In the genomic region with DNA sequence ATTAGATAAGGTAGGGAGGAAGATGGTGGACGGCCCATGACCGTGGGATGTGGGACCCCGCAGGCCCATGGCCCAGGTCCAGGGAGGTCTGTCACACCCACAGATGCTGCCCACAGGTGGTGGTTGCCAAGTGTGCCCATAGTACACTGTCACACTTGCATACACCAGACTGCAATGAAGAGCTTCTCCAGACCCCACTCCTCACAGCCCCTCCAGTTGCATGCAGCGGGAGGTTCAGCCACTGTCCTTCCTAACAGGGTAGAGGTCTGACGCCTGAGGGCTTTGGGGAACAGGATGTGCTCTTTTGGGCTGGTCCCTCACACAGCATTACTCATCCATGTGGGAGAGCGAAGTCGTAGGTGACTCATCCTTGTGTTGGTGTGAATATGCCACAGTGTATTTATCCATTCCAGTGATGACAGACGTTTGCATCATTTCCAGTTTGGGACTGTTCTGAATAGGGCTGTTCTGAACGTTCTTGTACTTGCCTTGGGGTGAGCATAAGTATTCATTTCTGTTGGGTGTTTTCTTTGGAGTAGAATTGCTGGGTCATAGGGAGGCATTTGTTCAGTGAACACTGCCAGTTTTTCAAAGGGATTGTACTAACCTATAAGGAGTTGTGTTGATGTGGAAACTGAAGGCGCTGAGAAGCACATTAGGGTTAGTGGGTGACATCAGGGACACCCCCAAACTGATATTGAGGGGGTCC, we compare ENCODE assay signal across 8 cellular contexts. TPM values are rescaled to one million over a fixed set of nuclear protein-coding genes. Genes with fewer than 3 reads are reported as not detected.
DNase-seq lines count a peak whose midpoint lies in the region; ATAC-seq lines count a peak whose summit lies in the region.

No MANE protein-coding gene starts in this region.

- WGBS in mesenchymal stem cell: 32% methylated on average over 10 of the region's 10 CpGs

- no peak overlapping the region for H3K14ac ChIP-seq in mesenchymal stem cell (ENCODE audit: low read length in 2 of 2)

- DNase-seq in CD1c-positive myeloid dendritic cell (ENCODE audit: extremely low spot score): peak; percentile 94
- peak; percentile 48 for DNase-seq in SKM-1 (lab: John Stamatoyannopoulos, UW; ENCODE audit: unreplicated experiment)
- peak; percentile 95 for DNase-seq in brain pericyte (ENCODE audit: low read depth, low spot score)
- peak; percentile 100 for DNase-seq in mesenchymal stem cell
- peak; percentile 67 for DNase-seq in stimulated activated naive CD8-positive, alpha-beta T cell treated with anti-CD3 and anti-CD28 coated beads, Interleukin-15, Interleukin-2, amounts not matched to agents 100 U/mL and 50 U/mL, for 24 hours

- peak overlapping the region; percentile 97 to 99 for H2BK12ac ChIP-seq in mesenchymal stem cell (ENCODE audit: low read length in 2 of 2)

- H2BK5ac ChIP-seq in mesenchymal stem cell (ENCODE audit: low read depth, low read length, poor library complexity, severe bottlenecking): peak overlapping the region; percentile 82

- no peaks in the 10 kb centered on the region for H3K36me3 ChIP-seq in mesenchymal stem cell (ENCODE audit: control insufficient read depth in 1 of 2, insufficient read depth in 2 of 2, low read depth in 1 of 2, low read length in 2 of 2)

- peak overlapping the region in 1 of 2 experiments; percentile 73 for H3K23ac ChIP-seq in mesenchymal stem cell (ENCODE audit: low read length in 2 of 2)

- no peak overlapping the region for H3K4me2 ChIP-seq in mesenchymal stem cell (ENCODE audit: low read length, poor library complexity, severe bottlenecking)

- H2BK120ac ChIP-seq in mesenchymal stem cell (ENCODE audit: low read depth, low read length): peak overlapping the region; percentile 90

- H3K4me1 ChIP-seq in mesenchymal stem cell (ENCODE audit: control insufficient read depth, insufficient read depth, low read depth, low read length): peaks cover 45% of the 10 kb centered on the region

- H2BK15ac ChIP-seq in mesenchymal stem cell (ENCODE audit: low read depth, poor library complexity, severe bottlenecking): peak overlapping the region; percentile 94

- H2AK5ac ChIP-seq in mesenchymal stem cell (ENCODE audit: low read length, severe bottlenecking): peak overlapping the region; percentile 98

- no peaks in the 10 kb centered on the region for H3K9me3 ChIP-seq in mesenchymal stem cell (ENCODE audit: control insufficient read depth, low read length)

- no peaks in the 10 kb centered on the region for H3K27me3 ChIP-seq in mesenchymal stem cell (ENCODE audit: control insufficient read depth in 1 of 2, insufficient read depth in 1 of 2, low read length in 2 of 2)

- H4K91ac ChIP-seq in mesenchymal stem cell (ENCODE audit: low read length): peak overlapping the region; percentile 100

- H3K4me3 ChIP-seq in mesenchymal stem cell (ENCODE audit: insufficient read depth in 1 of 2, low read depth in 1 of 2, low read length in 2 of 2): peak overlapping the region in 1 of 2 experiments; percentile 28

- H3K9ac ChIP-seq in mesenchymal stem cell (ENCODE audit: low read length): peak overlapping the region; percentile 81

- no peak overlapping the region for H2AFZ ChIP-seq in mesenchymal stem cell (ENCODE audit: low read depth, low read length)

- peak overlapping the region; percentile 75 to 89 for H3K4ac ChIP-seq in mesenchymal stem cell (ENCODE audit: low read depth in 1 of 2, low read length in 2 of 2)

- peaks cover 4% of the 10 kb centered on the region for H3K79me1 ChIP-seq in mesenchymal stem cell (replicated peaks; ENCODE audit: low read length, poor library complexity, severe bottlenecking)

- peak overlapping the region; percentile 93 for H3K27ac ChIP-seq in mesenchymal stem cell (ENCODE audit: low read length, poor library complexity, severe bottlenecking)

- peak overlapping the region; percentile 86 for H4K8ac ChIP-seq in mesenchymal stem cell (ENCODE audit: low read length)

- ATAC-seq in HG02798 (IDR thresholded peaks at IDR 0.05; ENCODE audit: poor library complexity, unreplicated experiment) (peak; percentile 69), HG03139 (IDR thresholded peaks at IDR 0.05; ENCODE audit: unreplicated experiment) (no peak), GM19035 (IDR thresholded peaks at IDR 0.05; ENCODE audit: unreplicated experiment) (no peak)
- peak; percentile 98 for ATAC-seq in stimulated activated naive CD8-positive, alpha-beta T cell treated with anti-CD3 and anti-CD28 coated beads, Interleukin-15, Interleukin-2, amounts not matched to agents 100 U/mL and 50 U/mL, for 24 hours

- H3K18ac ChIP-seq in mesenchymal stem cell (ENCODE audit: low read depth in 1 of 2, low read length in 2 of 2): peak overlapping the region; percentile 90 to 95

RNA-seq across cellular contexts. Expression of a gene that starts 10.1 kb away (rescaled TPM):
- 50.3 TPM for polyA plus RNA-seq in mesenchymal stem cell (2013, experiment 1 of 2)
- 48.3 TPM for polyA plus RNA-seq in mesenchymal stem cell (2013, experiment 2 of 2)

RNA-seq across cellular contexts. Expression of a gene that starts 42.3 kb away (rescaled TPM):
- polyA plus RNA-seq in mesenchymal stem cell (2013, experiment 1 of 2): 29.8 TPM
- 27.3 TPM for polyA plus RNA-seq in mesenchymal stem cell (2013, experiment 2 of 2)

Comparison
In these comparisons a context has a peak if more than half of its experiments do, and no peak if none do; other contexts are left out.
1. DNase-seq: peak in every context shown above with its lines; median percentile 100 in mesenchymal stem cell; 95 in brain pericyte; 94 in CD1c-positive myeloid dendritic cell; 67 in stimulated activated naive CD8-positive, alpha-beta T cell treated with anti-CD3 and anti-CD28 coated beads, Interleukin-15, Interleukin-2, amounts not matched to agents 100 U/mL and 50 U/mL, for 24 hours; 48 in SKM-1.
2. ATAC-seq: peak in HG02798 (single experiment) and stimulated activated naive CD8-positive, alpha-beta T cell treated with anti-CD3 and anti-CD28 coated beads, Interleukin-15, Interleukin-2, amounts not matched to agents 100 U/mL and 50 U/mL, for 24 hours (single experiment); none in HG03139 (single experiment) and GM19035 (single experiment).